In the genomic region with DNA sequence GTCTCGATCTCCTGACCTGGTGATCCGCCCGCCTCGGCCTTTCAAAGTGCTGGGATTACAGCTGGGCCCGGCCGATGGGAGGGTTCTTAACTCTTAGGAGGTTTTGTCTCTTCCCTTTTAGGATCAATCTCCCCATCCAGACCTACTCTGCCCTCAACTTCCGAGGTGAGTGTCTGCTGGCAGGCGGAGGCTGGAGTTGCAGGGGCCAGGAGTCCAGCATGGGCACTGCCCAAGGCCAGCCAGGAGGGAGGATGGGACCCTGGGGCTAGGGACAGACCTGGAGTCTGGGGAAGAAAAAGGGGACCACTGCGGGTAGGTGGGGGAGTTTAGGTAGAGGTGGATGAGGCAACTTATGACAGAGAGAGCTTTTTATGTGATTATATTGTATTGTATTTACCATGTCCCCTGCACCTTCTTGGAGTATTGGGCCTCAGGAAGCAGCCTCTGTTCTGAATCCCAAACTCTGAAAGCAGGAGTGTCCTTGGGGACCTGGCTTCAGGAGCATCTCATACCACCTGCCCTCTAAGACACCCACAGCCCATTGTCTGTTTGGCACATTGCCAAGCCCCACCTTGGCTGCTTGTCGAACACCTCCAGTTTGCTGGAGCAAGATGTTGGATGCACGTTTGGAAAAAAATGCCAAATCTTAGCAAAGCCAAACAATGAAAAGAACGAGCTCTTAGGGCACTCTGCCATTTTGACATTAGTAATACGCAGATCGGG, we compare ENCODE assay signal across 1 cellular context.
A peak's percentile ranks its signal among the peaks of the same experiment; 100 is the strongest.
TF ChIP-seq lines count a peak whose summit lies in the region.

No MANE protein-coding gene starts in this region.

TF ChIP-seq in K562, 482 proteins besides CTCF, POLR2A, EP300 and RAD21:
- TF ChIP-seq NFIC (IDR thresholded peaks at IDR 0.05), result peak; percentile 95
- no peak for TF ChIP-seq RBM34 (IDR thresholded peaks at IDR 0.05; ENCODE audit: borderline replicate concordance, insufficient read depth, low read length)
- no peak for TF ChIP-seq MCM3 (IDR thresholded peaks at IDR 0.05)
- peak; percentile 87 for TF ChIP-seq NFIX (CRISPR knock-in tag; IDR thresholded peaks at IDR 0.05; ENCODE audit: low read depth)
